ENCODE assay signal across 8 cellular contexts in the genomic region with DNA sequence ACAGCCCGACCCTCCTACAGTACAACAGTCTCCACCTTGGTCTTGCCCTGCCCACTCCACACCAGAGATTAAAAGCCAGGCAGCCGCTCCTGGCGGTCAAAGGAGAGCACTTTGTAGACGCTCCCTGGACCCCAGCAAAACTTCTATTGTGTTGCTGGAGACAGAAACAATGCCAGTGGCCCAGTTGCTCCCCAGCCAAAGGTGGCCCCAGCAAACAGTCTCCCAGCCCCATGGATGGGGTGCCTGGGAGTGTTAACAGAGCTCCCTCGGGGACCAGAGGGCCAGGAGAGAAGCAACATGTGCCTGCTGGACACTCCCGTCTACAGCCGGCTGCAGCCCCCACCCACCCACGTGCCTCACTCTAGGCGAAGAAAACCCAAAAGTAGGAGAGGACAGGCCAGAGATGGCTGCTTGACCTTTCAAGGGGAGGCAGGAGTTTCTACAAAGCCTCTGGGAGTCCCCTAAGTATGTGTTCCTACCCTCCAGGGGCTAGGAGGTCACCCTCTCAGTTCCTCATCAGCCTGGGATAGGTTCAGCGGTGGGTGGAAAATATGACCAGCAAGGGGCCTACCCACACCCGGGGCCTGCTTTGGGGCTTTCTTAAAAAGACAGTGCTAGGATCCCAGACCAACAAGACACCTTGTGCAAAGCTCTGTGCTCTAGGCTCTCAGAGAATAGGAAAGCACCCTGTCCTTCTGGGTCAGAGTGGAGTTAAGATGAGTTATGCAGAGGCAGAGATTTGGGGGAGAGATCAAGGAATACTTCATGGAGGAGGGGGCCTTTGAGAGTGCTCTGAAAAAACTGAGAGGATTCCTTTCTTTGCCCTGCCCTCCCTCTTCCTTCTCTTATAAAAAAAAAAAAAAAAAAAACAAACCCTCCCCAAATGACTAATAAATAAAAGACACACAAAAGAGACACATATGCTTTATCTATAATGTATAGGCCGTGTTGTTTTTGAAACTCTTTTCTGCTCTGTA. TPM values are rescaled to one million over a fixed set of nuclear protein-coding genes. Genes with fewer than 3 reads are reported as not detected.
DNase-seq lines count a peak whose midpoint lies in the region; ATAC-seq and TF ChIP-seq lines count a peak whose summit lies in the region.

No MANE protein-coding gene starts in this region.

- TF ChIP-seq CTCF in GM10248 (IDR thresholded peaks at IDR 0.05; ENCODE audit: control extremely low read depth, extremely low read depth, low read depth, missing control alignments) (no peak), prostate gland (IDR thresholded peaks at IDR 0.05) (no peak), ascending aorta (IDR thresholded peaks at IDR 0.05) (no peak)

- TF ChIP-seq POLR2A in prostate gland (IDR thresholded peaks at IDR 0.05): no peak

- peak; percentile 88 for DNase-seq in GM10248 (ENCODE audit: extremely low spot score)
- peak; percentile 60 for DNase-seq in SW480 (ENCODE audit: low spot score)
- DNase-seq in left ventricle myocardium superior: no peak
- DNase-seq in DMS79 (lab: John Stamatoyannopoulos, UW): no peak
- DNase-seq in prostate gland (ENCODE audit: low spot score): no peak
- DNase-seq in ascending aorta (ENCODE audit: low spot score in 2 of 2): no peak

- H3K27ac ChIP-seq in prostate gland: no peak overlapping the region
- H3K27ac ChIP-seq in ascending aorta: no peak overlapping the region

- WGBS in prostate gland: 37% methylated on average over 12 of the region's 12 CpGs

- no peaks in the 10 kb centered on the region for H3K4me1 ChIP-seq in prostate gland (replicated peaks)
- H3K4me1 ChIP-seq in ascending aorta: no peaks in the 10 kb centered on the region

- H3K27me3 ChIP-seq in prostate gland (replicated peaks; ENCODE audit: insufficient read depth) (no peaks in the 10 kb centered on the region), ascending aorta (no peaks in the 10 kb centered on the region)

- CTCF ChIA-PET in GM10248 (lab: Yijun Ruan, JAX): interaction anchor here (1.2 to 1.5 kb wide), 4 partner anchors 12 to 59 kb away, joined by 3 to 4 read pairs (median 4); no protein-coding TSS in a partner anchor

- no peaks in the 10 kb centered on the region for H3K9me3 ChIP-seq in prostate gland
- H3K9me3 ChIP-seq in ascending aorta: no peaks in the 10 kb centered on the region

- ATAC-seq in GM19372 (IDR thresholded peaks at IDR 0.05; ENCODE audit: low read depth, unreplicated experiment) (peak; percentile 95), HG03159 (IDR thresholded peaks at IDR 0.05; ENCODE audit: unreplicated experiment) (peak; percentile 96), left ventricle myocardium superior (peak; percentile 62)

- H3K36me3 ChIP-seq in prostate gland: no peaks in the 10 kb centered on the region
- no peaks in the 10 kb centered on the region for H3K36me3 ChIP-seq in ascending aorta

- intact Hi-C loops in left ventricle myocardium superior (cut with micrococcal nuclease) (no loop called here), prostate gland (cut with DNase I) (no loop called here), ascending aorta (cut with DNase I) (no loop called here)

- POLR2A ChIA-PET in GM10248 (lab: Yijun Ruan, JAX): no interaction called here

- H3K4me3 ChIP-seq in prostate gland (no peak overlapping the region), ascending aorta (no peak overlapping the region)

RNA-seq across cellular contexts. Expression of gene PREX1, which starts 19.0 kb away (rescaled TPM):
- total RNA-seq in left ventricle myocardium superior (8.3 TPM), prostate gland (10 to 100 TPM in 1 of 2 donors, 1 to 10 TPM in 1; 7.4 to 37.9 TPM), ascending aorta (75.4 TPM)

Comparison
In these comparisons a context has a peak if more than half of its experiments do, and no peak if none do; other contexts are left out.
1. DNase-seq: peak in GM10248 (single experiment) and SW480 (single experiment); none in left ventricle myocardium superior (single experiment), DMS79 (single experiment), prostate gland (single experiment) and ascending aorta (0 of 2).
2. Peak in every context shown above with its lines, with median percentiles within 50 percentile points of each other: ATAC-seq.